9 cellular contexts compared by ENCODE assay signal in the genomic region with DNA sequence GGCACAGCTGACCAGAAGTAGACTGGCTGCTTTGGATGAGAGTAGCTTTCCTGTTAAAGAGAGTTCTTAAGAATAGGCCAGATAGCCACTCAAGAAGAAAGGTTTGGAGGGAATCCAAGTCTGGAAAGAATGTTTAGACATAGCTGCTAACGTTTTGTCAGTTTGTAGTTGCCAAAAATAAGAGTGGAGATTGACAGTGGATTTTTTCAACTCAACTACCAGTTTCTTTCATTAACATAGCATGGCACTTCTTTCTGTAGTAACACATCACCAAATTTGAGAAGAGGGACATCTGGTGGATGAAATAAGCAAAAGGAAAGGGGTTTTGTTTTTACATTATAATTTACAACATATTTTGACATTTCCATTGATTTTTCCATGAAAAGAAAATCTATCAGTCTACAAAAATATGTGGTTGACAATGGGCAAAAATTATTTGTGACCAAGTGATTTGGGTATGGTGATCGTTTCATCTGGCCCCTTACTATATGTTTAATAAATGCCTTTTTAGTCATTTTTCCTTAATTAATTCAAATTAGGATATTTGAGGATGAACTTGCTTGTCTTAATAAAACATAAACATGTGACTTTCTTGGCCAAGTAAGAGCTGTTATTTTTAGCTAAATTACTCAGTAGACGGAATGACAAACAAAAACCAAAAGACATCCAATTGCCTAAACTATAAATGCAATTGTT.
DNase-seq lines count a peak whose midpoint lies in the region; ATAC-seq, FAIRE-seq and TF ChIP-seq lines count a peak whose summit lies in the region.
"Had no signal": no experiment of that assay in that cellular context is flagged by ENCODE, and none has a peak within 500 bp of the region (broad histone marks: within the 10 kb centered on the region; RNA-seq: fewer than 3 reads in every experiment).

No MANE protein-coding gene starts in this region.

- H3K4me2 ChIP-seq in endothelial cell of umbilical vein (ENCODE audit: insufficient read depth, low read length): no peak overlapping the region

- H3K27ac ChIP-seq in endothelial cell of umbilical vein (ENCODE audit: insufficient read depth, low read depth, low read length): no peak overlapping the region
- no peak overlapping the region for H3K27ac ChIP-seq in psoas muscle

- H3K4me3 ChIP-seq in endothelial cell of umbilical vein (replicated peaks in 1 of 3; ENCODE audit: insufficient read depth in 1 of 3, low read depth in 1 of 3, low read length in 3 of 3) (no peak overlapping the region), psoas muscle (no peak overlapping the region)

- TF ChIP-seq POLR2A in endothelial cell of umbilical vein (IDR thresholded peaks at IDR 0.05; ENCODE audit: low read depth, low read length): no peak

- H3K9me1 ChIP-seq in endothelial cell of umbilical vein (replicated peaks; ENCODE audit: control insufficient read depth, extremely low read depth, insufficient read depth, low read length): no peaks in the 10 kb centered on the region

- no peaks in the 10 kb centered on the region for H3K36me3 ChIP-seq in endothelial cell of umbilical vein (ENCODE audit: control insufficient read depth in 2 of 2, extremely low read depth in 1 of 2, insufficient read depth in 2 of 2, low read length in 2 of 2)
- H3K36me3 ChIP-seq in psoas muscle (ENCODE audit: insufficient read depth in 1 of 2, low read depth in 1 of 2): no peaks in the 10 kb centered on the region

- H3K79me2 ChIP-seq in endothelial cell of umbilical vein (ENCODE audit: control insufficient read depth, insufficient read depth, low read length): no peaks in the 10 kb centered on the region

- no peaks in the 10 kb centered on the region for H3K27me3 Mint-ChIP-seq in activated T-cell treated with anti-CD3 and anti-CD28 coated beads, Interleukin-2, amount 50 U/mL, for 4 hours (ENCODE audit: low read depth)

- dilution Hi-C loops in endothelial cell of umbilical vein (cut with MboI; ENCODE audit: extremely low pct_ligation_motif_present, low sequenced_read_pairs): no loop called here

- H3K27me3 ChIP-seq in endothelial cell of umbilical vein (ENCODE audit: control insufficient read depth in 2 of 2, insufficient read depth in 2 of 2, low read length in 2 of 2) (peaks cover 3 to 5% of the 10 kb centered on the region in 2 experiments), psoas muscle (ENCODE audit: insufficient read depth in 3 of 3, low read length in 2 of 3) (no peaks in the 10 kb centered on the region)

- no TSS peak for BruUV-seq in endothelial cell of umbilical vein (replicated peaks; lab: Mats Ljungman, UMichigan)

- H2AFZ ChIP-seq in endothelial cell of umbilical vein (ENCODE audit: low read depth, low read length): no peak overlapping the region

- H3K36me3 Mint-ChIP-seq in activated T-cell treated with anti-CD3 and anti-CD28 coated beads, Interleukin-2, amount 50 U/mL, for 4 hours (ENCODE audit: insufficient read depth): no peaks in the 10 kb centered on the region

- H3K4me1 Mint-ChIP-seq in activated T-cell treated with anti-CD3 and anti-CD28 coated beads, Interleukin-2, amount 50 U/mL, for 4 hours (ENCODE audit: low read depth): no peaks in the 10 kb centered on the region

- peak; percentile 0 for DNase-seq in NCI-H1436 (lab: John Stamatoyannopoulos, UW)
- DNase-seq in NCI-H1436 treated with DMSO at 0.1 percent for 48 hours (lab: John Stamatoyannopoulos, UW): no peak
- peak; percentile 33 for DNase-seq in NCI-H1105 treated with DMSO at 0.1 percent for 48 hours (lab: John Stamatoyannopoulos, UW)
- peak; percentile 39 for DNase-seq in endothelial cell of umbilical vein (ENCODE audit: low read depth, low spot score)
- no peak for DNase-seq in psoas muscle
- no peak for DNase-seq in RCC 7860 (ENCODE audit: low spot score)
- DNase-seq in activated T-cell treated with anti-CD3 and anti-CD28 coated beads, Interleukin-2, amount 50 U/mL, for 4 hours: no peak
- DNase-seq: stimulated activated CD4-positive, alpha-beta T cell treated with anti-CD3 and anti-CD28 coated beads, Interleukin-2, amount 100 ng/mL, for 48 hours had no signal

- WGBS in psoas muscle, 3 donors: 15 to 30% (median 16%) methylated on average over 3 of the region's 3 CpGs

- H3K9me3 Mint-ChIP-seq in activated T-cell treated with anti-CD3 and anti-CD28 coated beads, Interleukin-2, amount 50 U/mL, for 4 hours: no peaks in the 10 kb centered on the region

- ATAC-seq in psoas muscle: no peak
- ATAC-seq in HG02938 (IDR thresholded peaks at IDR 0.05; ENCODE audit: unreplicated experiment): no peak
- ATAC-seq in activated T-cell treated with anti-CD3 and anti-CD28 coated beads, Interleukin-2, amount 50 U/mL, for 4 hours: no peak

- peak in 1 of 2 donors; percentile 20 for TF ChIP-seq CTCF in endothelial cell of umbilical vein (IDR thresholded peaks at IDR 0.05; ENCODE audit: extremely low read depth in 1 of 2, insufficient read depth in 1 of 2, low read depth in 1 of 2, low read length in 2 of 2)
- peak; percentile 42 for TF ChIP-seq CTCF in psoas muscle (IDR thresholded peaks at IDR 0.05)

- H3K9me3 ChIP-seq in endothelial cell of umbilical vein (replicated peaks; ENCODE audit: control insufficient read depth, insufficient read depth, low read length) (no peaks in the 10 kb centered on the region), psoas muscle (no peaks in the 10 kb centered on the region)

- no peak overlapping the region for H3K4me3 Mint-ChIP-seq in activated T-cell treated with anti-CD3 and anti-CD28 coated beads, Interleukin-2, amount 50 U/mL, for 4 hours

- POLR2A ChIA-PET in endothelial cell of umbilical vein (lab: Charles Lee): no interaction called here

- intact Hi-C loops in endothelial cell of umbilical vein (cut with micrococcal nuclease) (loop anchor here (1.0 to 2.0 kb wide), 2 partner anchors 116 to 971 kb away; no protein-coding TSS in a partner anchor), psoas muscle (cut with DNase I) (loop anchor here in 1 of 2 donors (5.0 to 10.0 kb wide), 2 partner anchors 117 to 975 kb away; no protein-coding TSS in a partner anchor)

- CTCF ChIA-PET in endothelial cell of umbilical vein (lab: Charles Lee): interaction anchor here (0.8 to 2.4 kb wide), 10 partner anchors 9 to 971 kb away, joined by 3 to 66 read pairs (median 4); no protein-coding TSS in a partner anchor

- peak; percentile 55 for FAIRE-seq in endothelial cell of umbilical vein (lab: Jason Lieb, UNC)
- FAIRE-seq in RCC 7860 (lab: Jason Lieb, UNC): no peak

- no peaks in the 10 kb centered on the region for H4K20me1 ChIP-seq in endothelial cell of umbilical vein (replicated peaks; ENCODE audit: control insufficient read depth, extremely low read depth, insufficient read depth, low read length)

- H3K9ac ChIP-seq in endothelial cell of umbilical vein (replicated peaks; ENCODE audit: extremely low read depth, insufficient read depth, low read length): no peak overlapping the region

- H3K4me1 ChIP-seq in endothelial cell of umbilical vein (ENCODE audit: control insufficient read depth, extremely low read depth, insufficient read depth, low read length): no peaks in the 10 kb centered on the region
- no peaks in the 10 kb centered on the region for H3K4me1 ChIP-seq in psoas muscle

TF ChIP-seq in endothelial cell of umbilical vein, 7 proteins besides CTCF, POLR2A, EP300 and RAD21:
- no peak for TF ChIP-seq EZH2 (IDR thresholded peaks at IDR 0.05; ENCODE audit: borderline replicate concordance, low read depth, low read length, severe bottlenecking)
- TF ChIP-seq FOS (IDR thresholded peaks at IDR 0.05; ENCODE audit: borderline replicate concordance, insufficient read depth, low read length): no peak
- TF ChIP-seq POLR2AphosphoS5 (IDR thresholded peaks at IDR 0.05; ENCODE audit: insufficient read depth, low read depth, low read length): no peak
- no peak for TF ChIP-seq GATA2 (IDR thresholded peaks at IDR 0.05; ENCODE audit: insufficient read depth, insufficient read length, low read depth, low read length)
- TF ChIP-seq, protein P1, sequence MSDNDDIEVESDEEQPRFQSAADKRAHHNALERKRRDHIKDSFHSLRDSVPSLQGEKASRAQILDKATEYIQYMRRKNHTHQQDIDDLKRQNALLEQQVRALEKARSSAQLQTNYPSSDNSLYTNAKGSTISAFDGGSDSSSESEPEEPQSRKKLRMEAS (IDR thresholded peaks at IDR 0.05; ENCODE audit: insufficient read depth, insufficient read length): no peak

Comparison
In these comparisons a context has a peak if more than half of its experiments do, and no peak if none do; other contexts are left out.
1. DNase-seq: peak in NCI-H1436 (single experiment), NCI-H1105 treated with DMSO at 0.1 percent for 48 hours (single experiment) and endothelial cell of umbilical vein (single experiment); none in NCI-H1436 treated with DMSO at 0.1 percent for 48 hours (single experiment), psoas muscle (0 of 2), RCC 7860 (single experiment) and activated T-cell treated with anti-CD3 and anti-CD28 coated beads, Interleukin-2, amount 50 U/mL, for 4 hours (single experiment).